Comparison of ENCODE assay signal across 8 cellular contexts in the genomic region with DNA sequence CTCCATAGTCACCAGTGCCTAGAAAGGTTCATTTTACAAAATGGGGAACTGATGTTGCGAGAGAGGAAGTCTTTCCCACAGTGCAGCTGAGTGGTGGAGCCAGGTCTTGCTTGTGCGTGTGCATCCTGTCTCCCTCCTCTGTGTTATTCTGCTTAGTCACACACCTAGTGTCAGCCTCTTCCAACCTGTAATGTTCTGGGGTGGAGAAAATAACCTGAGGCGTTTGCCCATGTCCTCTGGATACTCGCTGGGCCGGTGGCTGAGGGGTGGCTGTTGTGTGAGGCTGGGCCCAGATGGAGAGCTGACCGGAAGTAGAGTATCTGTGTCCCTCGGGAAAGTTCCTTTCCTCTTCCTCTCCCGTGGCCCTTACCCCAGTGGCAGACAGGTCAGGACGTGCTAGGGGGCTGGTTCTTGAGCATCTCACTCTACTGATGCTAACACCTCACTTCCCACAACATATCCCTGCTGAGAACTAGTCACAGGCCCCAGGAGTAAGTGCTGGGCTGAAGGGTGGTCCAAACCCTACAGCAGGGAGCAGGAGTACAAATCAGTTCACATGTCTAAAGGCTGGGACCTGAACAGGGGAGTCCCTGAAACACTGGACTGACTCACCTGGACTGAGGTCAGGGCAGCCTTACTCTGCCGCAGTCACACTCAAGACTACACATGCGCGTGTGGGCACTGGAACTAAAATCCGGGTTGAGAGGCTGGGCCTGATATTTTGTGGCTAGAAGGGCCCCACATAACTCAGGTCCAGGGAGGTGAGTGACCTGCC. TPM values are rescaled to one million over a fixed set of nuclear protein-coding genes. Genes with fewer than 3 reads are reported as not detected.
DNase-seq lines count a peak whose midpoint lies in the region; ATAC-seq and TF ChIP-seq lines count a peak whose summit lies in the region.

No MANE protein-coding gene starts in this region.

- DNase-seq in GF-D8 (lab: John Stamatoyannopoulos, UW) (peak; percentile 81), NOMO-1 treated with DMSO at 0.1 percent for 48 hours (lab: John Stamatoyannopoulos, UW; ENCODE audit: unreplicated experiment) (peak; percentile 96), mammary epithelial cell (peak; percentile 84), neural crest cell (ENCODE audit: low read depth, low spot score) (no peak), HuH-7 (ENCODE audit: low spot score) (no peak)
- DNase-seq in activated effector memory CD4-positive, alpha-beta T cell treated with anti-CD3 and anti-CD28 coated beads, Interleukin-2, amount 50 U/mL, for 16 hours, result no peak

- no peaks in the 10 kb centered on the region for H3K27me3 Mint-ChIP-seq in neural crest cell (ENCODE audit: low read depth)

- in situ Hi-C loops in mammary epithelial cell (cut with MboI; ENCODE audit: low sequenced_read_pairs in 2 of 2), result loop anchor here in 1 of 2 donors (10.0 kb wide), 1 partner anchor 79 kb away; a partner anchor contains a TSS

- H3K27me3 ChIP-seq in mammary epithelial cell (ENCODE audit: insufficient read depth, low read length), result no peaks in the 10 kb centered on the region

- intact Hi-C loops in mammary epithelial cell (cut with micrococcal nuclease), result no loop called here

- H3K4me3 ChIP-seq in mammary epithelial cell (replicated peaks in 1 of 3; ENCODE audit: insufficient read depth in 1 of 3, low read depth in 2 of 3, low read length in 3 of 3), result no peak overlapping the region

- no peaks in the 10 kb centered on the region for H3K9me3 ChIP-seq in mammary epithelial cell (replicated peaks; ENCODE audit: insufficient read depth, low read length)

- WGBS in mammary epithelial cell (ENCODE audit: low coverage, missing lambda C conversion rate), result 21% methylated on average over 13 of the region's 13 CpGs

- H3K4me2 ChIP-seq in mammary epithelial cell (ENCODE audit: insufficient read depth, low read depth, low read length), result peak overlapping the region; percentile 17

- BruUV-seq in mammary epithelial cell (replicated peaks; lab: Mats Ljungman, UMichigan), result no TSS peak

- peak overlapping the region; percentile 24 for H3K9ac ChIP-seq in mammary epithelial cell (ENCODE audit: insufficient read depth, low read length)

- peak overlapping the region; percentile 14 for H2AFZ ChIP-seq in mammary epithelial cell (ENCODE audit: low read depth, low read length)

- H3K36me3 ChIP-seq in mammary epithelial cell (ENCODE audit: insufficient read depth, low read length), result peaks cover 36% of the 10 kb centered on the region

- H3K36me3 Mint-ChIP-seq in neural crest cell (ENCODE audit: low read depth), result peaks cover 13% of the 10 kb centered on the region

- ATAC-seq in HG03460 (IDR thresholded peaks at IDR 0.05; ENCODE audit: unreplicated experiment), result no peak
- no peak for ATAC-seq in HG02571 (IDR thresholded peaks at IDR 0.05; ENCODE audit: unreplicated experiment)

- peaks cover 29% of the 10 kb centered on the region for H3K4me1 ChIP-seq in mammary epithelial cell (ENCODE audit: insufficient read depth, low read length)

- no peaks in the 10 kb centered on the region for H4K20me1 ChIP-seq in mammary epithelial cell (ENCODE audit: insufficient read depth, low read length)

- TF ChIP-seq CTCF in mammary epithelial cell (conservative IDR thresholded peaks at IDR 0.05 in 1 of 2, IDR thresholded peaks at IDR 0.05 in 1 of 2; ENCODE audit: extremely low read depth in 1 of 2, insufficient read depth in 1 of 2, low read depth in 1 of 2, low read length in 2 of 2) (no peak), neural crest cell (conservative IDR thresholded peaks at IDR 0.05) (no peak)

- peak overlapping the region; percentile 56 for H3K27ac ChIP-seq in mammary epithelial cell (ENCODE audit: insufficient read depth, low read depth, low read length)

- peaks cover 13% of the 10 kb centered on the region for H3K4me1 Mint-ChIP-seq in neural crest cell

- no peak overlapping the region for H3K4me3 Mint-ChIP-seq in neural crest cell

- dilution Hi-C loops in mammary epithelial cell (cut with HindIII; ENCODE audit: low sequenced_read_pairs), result no loop called here

- no peaks in the 10 kb centered on the region for H3K9me3 Mint-ChIP-seq in neural crest cell

- peak overlapping the region; percentile 87 for H3K27ac Mint-ChIP-seq in neural crest cell (ENCODE audit: unreplicated experiment)

- CTCF ChIA-PET in mammary epithelial cell (lab: Charles Lee; ENCODE audit: low non-redundant PET), result no interaction called here

- H3K79me2 ChIP-seq in mammary epithelial cell (ENCODE audit: insufficient read depth, low read length), result peaks cover 25% of the 10 kb centered on the region

RNA-seq across cellular contexts. Expression of a gene that starts 7.0 kb away (rescaled TPM):
- total RNA-seq in mammary epithelial cell (100 to 1,000 TPM; 233 to 294 TPM), neural crest cell (203 and 217 TPM in 2 replicates)
- polyA plus RNA-seq in mammary epithelial cell, result 425 TPM
- 387 TPM for polyA minus RNA-seq in mammary epithelial cell

RNA-seq across cellular contexts. Expression of a gene that starts 20.2 kb away (rescaled TPM):
- 100 to 1,000 TPM in 1 of 2 donors, 10 to 100 TPM in 1; 56.5 to 365 TPM for total RNA-seq in mammary epithelial cell
- 199 TPM for polyA plus RNA-seq in mammary epithelial cell
- polyA minus RNA-seq in mammary epithelial cell, result 356 TPM
- total RNA-seq in neural crest cell, result 629 and 669 TPM in 2 replicates

RNA-seq across cellular contexts. Expression of a gene that starts 22.1 kb away (rescaled TPM):
- total RNA-seq in mammary epithelial cell (10 to 100 TPM; 54.2 to 57.2 TPM), neural crest cell (37.5 and 37.7 TPM in 2 replicates)
- 96.9 TPM for polyA plus RNA-seq in mammary epithelial cell
- 48.0 TPM for polyA minus RNA-seq in mammary epithelial cell

RNA-seq across cellular contexts. Expression of a gene that starts 26.4 kb away (rescaled TPM):
- 1 to 10 TPM in 1 of 2 donors, under 1 TPM in 1; 0.67 to 1.3 TPM for total RNA-seq in mammary epithelial cell
- 0.33 TPM for polyA plus RNA-seq in mammary epithelial cell
- not detected for polyA minus RNA-seq in mammary epithelial cell
- 4.7 and 4.9 TPM in 2 replicates for total RNA-seq in neural crest cell

RNA-seq across cellular contexts. Expression of a gene that starts 43.4 kb away (rescaled TPM):
- total RNA-seq in mammary epithelial cell (1 to 10 TPM in 1 of 2 donors, under 1 TPM in 1; 0.17 to 1.8 TPM), neural crest cell (3.8 and 4.1 TPM in 2 replicates)
- 0.60 TPM for polyA plus RNA-seq in mammary epithelial cell
- polyA minus RNA-seq in mammary epithelial cell, result not detected

Comparison
In these comparisons a context has a peak if more than half of its experiments do, and no peak if none do; other contexts are left out.
1. DNase-seq: peak in GF-D8 (single experiment), NOMO-1 treated with DMSO at 0.1 percent for 48 hours (single experiment) and mammary epithelial cell (single experiment); none in neural crest cell (single experiment), HuH-7 (single experiment) and activated effector memory CD4-positive, alpha-beta T cell treated with anti-CD3 and anti-CD28 coated beads, Interleukin-2, amount 50 U/mL, for 16 hours (single experiment).